In the genomic region with DNA sequence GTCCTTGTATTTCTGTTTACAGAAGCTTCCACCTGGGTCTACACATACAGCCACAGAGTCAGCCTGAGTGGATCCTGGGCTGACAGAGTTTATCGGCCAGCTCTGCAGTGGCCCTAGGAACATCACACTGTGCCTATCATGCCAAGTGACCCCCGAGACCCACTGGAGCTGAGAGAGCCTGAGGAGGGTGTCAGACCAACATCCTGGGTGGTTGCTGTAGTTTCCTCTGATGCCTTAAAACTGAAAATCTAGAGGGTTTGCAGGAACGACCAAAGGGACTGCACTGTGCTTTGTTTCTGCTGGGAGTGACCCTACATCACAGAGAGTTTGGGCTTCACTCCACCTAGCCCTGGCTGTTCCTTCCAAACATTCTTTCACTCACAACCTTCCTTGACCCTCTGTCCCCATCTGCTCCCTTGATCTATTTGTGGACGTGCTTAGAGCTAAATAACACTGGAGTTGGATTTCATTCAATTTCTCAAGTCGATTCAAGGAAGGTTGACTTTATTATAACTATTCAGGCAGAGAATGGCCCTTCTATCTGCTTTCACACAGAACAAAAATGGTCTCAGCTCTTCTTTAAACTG, we compare ENCODE assay signal across 13 cellular contexts. TPM values are rescaled to one million over a fixed set of nuclear protein-coding genes. Genes with fewer than 3 reads are reported as not detected.
A peak's percentile ranks its signal among the peaks of the same experiment; 100 is the strongest.
DNase-seq lines count a peak whose midpoint lies in the region; ATAC-seq and TF ChIP-seq lines count a peak whose summit lies in the region.
"Had no signal": no experiment of that assay in that cellular context is flagged by ENCODE, and none has a peak within 500 bp of the region (broad histone marks: within the 10 kb centered on the region; RNA-seq: fewer than 3 reads in every experiment).

No MANE protein-coding gene starts in this region.

- peaks cover 11 to 25% (median 15%) of the 10 kb centered on the region in 11 experiments; a peak in 21 of 22 replicates for H3K9me3 ChIP-seq in BLaER1 treated with 17β-estradiol and CSF1 and Interleukin-3, amounts not matched to agents 10 nM and 100 nM (replicated peaks in 1 of 11)
- no peaks in the 10 kb centered on the region for H3K9me3 ChIP-seq in OCI-LY7 (ENCODE audit: low read length)
- no peaks in the 10 kb centered on the region for H3K9me3 ChIP-seq in heart right ventricle
- H3K9me3 ChIP-seq in Peyer's patch, result no peaks in the 10 kb centered on the region
- H3K9me3 ChIP-seq: tibial artery had no signal

- ATAC-seq in heart right ventricle, result peak; percentile 48 to 85 (median 78)
- no peak for ATAC-seq in GM21526 (IDR thresholded peaks at IDR 0.05; ENCODE audit: low FRiP score, unreplicated experiment)
- no peak for ATAC-seq in HG03280 (IDR thresholded peaks at IDR 0.05; ENCODE audit: unreplicated experiment)

- TF ChIP-seq CTCF in OCI-LY7 (conservative IDR thresholded peaks at IDR 0.05; ENCODE audit: low read length) (no peak), heart right ventricle (IDR thresholded peaks at IDR 0.05) (no peak), Peyer's patch (IDR thresholded peaks at IDR 0.05) (no peak)

- H3K4me2 ChIP-seq in BLaER1 treated with 17β-estradiol and CSF1 and Interleukin-3, amounts not matched to agents 10 nM and 100 nM, result peak overlapping the region; percentile 8 to 69 (median 36); a peak in 16 of 22 replicates
- peak overlapping the region; percentile 58 for H3K4me2 ChIP-seq in OCI-LY7 (ENCODE audit: low read length)

- H3K4me3 ChIP-seq in BLaER1 treated with 17β-estradiol and CSF1 and Interleukin-3, amounts not matched to agents 10 nM and 100 nM, result no peak overlapping the region; a peak in 1 of 20 replicates
- H3K4me3 ChIP-seq in OCI-LY7 (ENCODE audit: low read depth, low read length, poor library complexity, severe bottlenecking) (no peak overlapping the region), heart right ventricle (no peak overlapping the region), Peyer's patch (no peak overlapping the region)
- H3K4me3 ChIP-seq: tibial artery had no signal

- H3K4me1 ChIP-seq in BLaER1 treated with 17β-estradiol and CSF1 and Interleukin-3, amounts not matched to agents 10 nM and 100 nM, result peaks cover 40 to 77% (median 58%) of the 10 kb centered on the region in 10 experiments
- H3K4me1 ChIP-seq in OCI-LY7 (ENCODE audit: insufficient read depth, low read length, poor library complexity, severe bottlenecking), result peaks cover 47% of the 10 kb centered on the region
- H3K4me1 ChIP-seq in heart right ventricle, result peaks cover 2 to 63% (median 37%) of the 10 kb centered on the region in 9 donors
- H3K4me1 ChIP-seq in Peyer's patch, result no peaks in the 10 kb centered on the region

- H3K9me2 ChIP-seq in OCI-LY7 (ENCODE audit: insufficient read depth, low read length), result no peaks in the 10 kb centered on the region

- DNase-seq in OCI-LY7 (ENCODE audit: low spot score) (no peak), heart right ventricle (no peak), renal cortical epithelial cell (ENCODE audit: low read depth) (peak; percentile 51), Peyer's patch (no peak)
- no peak for DNase-seq in activated effector memory CD4-positive, alpha-beta T cell treated with Interleukin-2 at 50 U/mL for 16 hours
- DNase-seq: activated CD4-positive, alpha-beta T cell treated with anti-CD3 and anti-CD28 coated beads, Interleukin-2, amount 50 U/mL, for 1 hour; activated naive CD4-positive, alpha-beta T cell; activated T-cell treated with anti-CD3 and anti-CD28 coated beads for 4 hours; SHP77 had no signal

- H4K20me1 ChIP-seq in BLaER1 treated with 17β-estradiol and CSF1 and Interleukin-3, amounts not matched to agents 10 nM and 100 nM, result no peaks in the 10 kb centered on the region
- no peaks in the 10 kb centered on the region for H4K20me1 ChIP-seq in OCI-LY7 (ENCODE audit: insufficient read depth, low read length)

- BruUV-seq in OCI-LY7 (replicated peaks; lab: Mats Ljungman, UMichigan), result no TSS peak

- CTCF ChIA-PET in OCI-LY7 (lab: Charles Lee; ENCODE audit: unreplicated experiment), result interaction anchor here (1.0 to 1.3 kb wide), 2 partner anchors 14 to 18 kb away, joined by 3 to 4 read pairs; no protein-coding TSS in a partner anchor

- 27 to 29% methylated on average over 5 of the region's 5 CpGs for WGBS in heart right ventricle, 2 donors

- peak overlapping the region in 1 of 11 experiments; percentile 0; a peak in 1 of 22 replicates for H3K9ac ChIP-seq in BLaER1 treated with 17β-estradiol and CSF1 and Interleukin-3, amounts not matched to agents 10 nM and 100 nM

- peak overlapping the region; percentile 82 for H2AFZ ChIP-seq in OCI-LY7 (ENCODE audit: low read length)

- peak overlapping the region in 5 of 11 experiments; percentile 17 to 93 (median 89); a peak in 7 of 22 replicates for H3K27ac ChIP-seq in BLaER1 treated with 17β-estradiol and CSF1 and Interleukin-3, amounts not matched to agents 10 nM and 100 nM
- no peak overlapping the region for H3K27ac ChIP-seq in OCI-LY7 (ENCODE audit: low read depth, low read length, poor library complexity, severe bottlenecking)
- peak overlapping the region; percentile 25 to 88 (median 80) for H3K27ac ChIP-seq in heart right ventricle
- peak overlapping the region in 1 of 4 donors; percentile 12 for H3K27ac ChIP-seq in Peyer's patch

- no peak for TF ChIP-seq POLR2A in Peyer's patch (IDR thresholded peaks at IDR 0.05)

- no peaks in the 10 kb centered on the region for H3K27me3 ChIP-seq in BLaER1 treated with 17β-estradiol and CSF1 and Interleukin-3, amounts not matched to agents 10 nM and 100 nM
- H3K27me3 ChIP-seq in heart right ventricle (no peaks in the 10 kb centered on the region), Peyer's patch (no peaks in the 10 kb centered on the region)
- H3K27me3 ChIP-seq: tibial artery had no signal

- POLR2A ChIA-PET in OCI-LY7 (lab: Charles Lee), result interaction anchor here (0.5 to 2.0 kb wide), 5 partner anchors 13 to 257 kb away, joined by 3 to 7 read pairs (median 4); no protein-coding TSS in a partner anchor

- H3K79me2 ChIP-seq in OCI-LY7 (ENCODE audit: insufficient read depth, low read depth, low read length), result no peaks in the 10 kb centered on the region

- intact Hi-C loops in OCI-LY7 (cut with micrococcal nuclease; ENCODE audit: unreplicated experiment) (no loop called here), heart right ventricle (cut with DNase I) (no loop called here)

- H3K36me3 ChIP-seq in BLaER1 treated with 17β-estradiol and CSF1 and Interleukin-3, amounts not matched to agents 10 nM and 100 nM, result no peaks in the 10 kb centered on the region
- H3K36me3 ChIP-seq in OCI-LY7 (ENCODE audit: insufficient read depth, low read length) (no peaks in the 10 kb centered on the region), heart right ventricle (no peaks in the 10 kb centered on the region), Peyer's patch (no peaks in the 10 kb centered on the region)
- H3K36me3 ChIP-seq: tibial artery had no signal

RNA-seq across cellular contexts. Expression of a gene that starts 18.1 kb away (rescaled TPM):
- 0.13 and 0.16 TPM in 2 replicates for total RNA-seq in OCI-LY7 (2014; rRNA removed; shearing (Covaris generic))
- total RNA-seq in OCI-LY7 (2022), result 0.24 and 0.36 TPM in 2 replicates
- total RNA-seq in heart right ventricle, result 1 to 10 TPM in 4 of 10 donors, under 1 TPM in 6; 0.42 to 2.5 (median 0.98) TPM
- under 1 TPM; 0.13 to 0.88 TPM for polyA plus RNA-seq in heart right ventricle
- total RNA-seq in renal cortical epithelial cell, result 0.52 and 1.0 TPM in 2 replicates
- 1 to 10 TPM in 1 of 4 donors, under 1 TPM in 3; 0.35 to 2.4 (median 0.81) TPM for total RNA-seq in Peyer's patch

RNA-seq across cellular contexts. Expression of a gene that starts 32.6 kb away (rescaled TPM):
- total RNA-seq in OCI-LY7 (2014; rRNA removed; shearing (Covaris generic)), result 38.1 and 54.2 TPM in 2 replicates
- total RNA-seq in OCI-LY7 (2022) (40.0 and 43.8 TPM in 2 replicates), heart right ventricle (10 to 100 TPM; 29.7 to 41.7 (median 35.4) TPM), renal cortical epithelial cell (55.2 and 58.5 TPM in 2 replicates), Peyer's patch (10 to 100 TPM; 34.7 to 48.2 (median 39.6) TPM)
- 10 to 100 TPM; 35.8 to 44.9 TPM for polyA plus RNA-seq in heart right ventricle

Comparison
In these comparisons a context has a peak if more than half of its experiments do, and no peak if none do; other contexts are left out.
1. ATAC-seq: peak in heart right ventricle (8 of 8); none in GM21526 (single experiment) and HG03280 (single experiment).